ENCODE assay signal across 20 cellular contexts in the genomic region with DNA sequence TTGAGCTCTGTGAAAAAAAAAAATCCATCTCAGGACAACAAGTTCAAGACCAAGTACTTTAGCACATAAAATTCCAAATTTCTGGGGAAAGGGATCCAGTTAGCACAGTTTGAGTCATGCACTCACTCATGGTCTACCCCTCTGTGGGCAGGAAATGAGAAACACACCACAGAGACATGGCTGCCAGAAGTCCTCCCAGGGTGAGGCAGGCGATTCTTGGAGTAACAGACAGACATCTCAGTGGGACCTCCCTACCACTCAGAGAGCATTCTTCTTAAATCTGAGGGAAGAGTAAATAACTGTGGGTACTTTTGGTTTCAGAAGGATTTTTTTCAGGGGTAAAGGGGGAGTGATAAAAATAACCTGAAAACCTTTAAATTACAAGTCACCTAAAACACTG. TPM values are rescaled to one million over a fixed set of nuclear protein-coding genes. Genes with fewer than 3 reads are reported as not detected.
DNase-seq lines count a peak whose midpoint lies in the region; ATAC-seq, FAIRE-seq and TF ChIP-seq lines count a peak whose summit lies in the region.
"Had no signal": no experiment of that assay in that cellular context is flagged by ENCODE, and none has a peak within 500 bp of the region (broad histone marks: within the 10 kb centered on the region; RNA-seq: fewer than 3 reads in every experiment).

No MANE protein-coding gene starts in this region.

- RAD21 ChIA-PET in GM12878 (lab: Charles Lee; ENCODE audit: unreplicated experiment) = no interaction called here

- H3K4me2 ChIP-seq in GM12878 (ENCODE audit: control insufficient read depth, insufficient read depth) = no peak overlapping the region

- H3K9ac ChIP-seq in GM12878 (ENCODE audit: control insufficient read depth, insufficient read depth, low read length) = no peak overlapping the region

- no peak overlapping the region for H2AFZ ChIP-seq in GM12878 (ENCODE audit: control insufficient read depth, low read depth, low read length)

- no peaks in the 10 kb centered on the region for H3K36me3 ChIP-seq in GM12878 (ENCODE audit: control insufficient read depth in 2 of 2, insufficient read depth in 2 of 2, low read length in 1 of 2)
- H3K36me3 ChIP-seq: BE2C, heart left ventricle, thyroid gland had no signal

- no peaks in the 10 kb centered on the region for H3K27me3 ChIP-seq in GM12878 (replicated peaks in 1 of 2; ENCODE audit: control insufficient read depth in 2 of 2, insufficient read depth in 2 of 2, low read length in 1 of 2)
- H3K27me3 ChIP-seq: BE2C had no signal

- H3K4me3 ChIP-seq in GM12878 (no peak overlapping the region), lower leg skin (ENCODE audit: low read depth, poor library complexity, severe bottlenecking) (no peak overlapping the region)
- H3K4me3 ChIP-seq: heart left ventricle, thyroid gland had no signal

- FAIRE-seq in GM12878 (lab: Jason Lieb, UNC) = no peak

- TF ChIP-seq EP300 in GM12878 (IDR thresholded peaks at IDR 0.05; ENCODE audit: borderline replicate concordance in 1 of 2, control insufficient read depth in 1 of 2, low read depth in 2 of 2, low read length in 2 of 2) = no peak

- TF ChIP-seq RAD21 in GM12878 (IDR thresholded peaks at IDR 0.05; ENCODE audit: insufficient read depth, low read depth, low read length) = no peak

- intact Hi-C loops in GM12878 (cut with micrococcal nuclease; ENCODE audit: unreplicated experiment) (no loop called here), lower leg skin (cut with DNase I; ENCODE audit: low total_unique reads) (no loop called here)

- TF ChIP-seq POLR2A in GM12878 (IDR thresholded peaks at IDR 0.05; ENCODE audit: low read depth, low read length) = no peak
- TF ChIP-seq POLR2A in lower leg skin (IDR thresholded peaks at IDR 0.05) = no peak

- WGBS in GM12878 (ENCODE audit: insufficient coverage, insufficient replicate concordance, low lambda C conversion rate, missing lambda C conversion rate) = 0% methylated on average over 1 of the region's 1 CpG
- WGBS in lower leg skin, 2 donors = 42 to 46% methylated on average over 1 of the region's 1 CpG

- H3K79me2 ChIP-seq in GM12878 (ENCODE audit: control insufficient read depth, insufficient read depth, low read length) = no peaks in the 10 kb centered on the region

- DNase-seq in Daoy (ENCODE audit: low read depth) (peak; percentile 72), Kasumi-1 (lab: John Stamatoyannopoulos, UW) (peak; percentile 38 to 50), GM12878 (ENCODE audit: low read depth, low spot score) (no peak), myocyte (ENCODE audit: low read depth) (peak; percentile 45), NOMO-1 treated with DMSO at 0.1 percent for 48 hours (lab: John Stamatoyannopoulos, UW; ENCODE audit: unreplicated experiment) (no peak), KBM-7 (no peak), lower leg skin (ENCODE audit: low spot score in 2 of 2) (no peak)
- DNase-seq: activated CD8-positive, alpha-beta memory T cell treated with anti-CD3 and anti-CD28 coated beads for 24 hours; activated effector memory CD4-positive, alpha-beta T cell treated with Interleukin-2 at 50 U/mL for 16 hours; BE2C; DMS153; heart left ventricle; NCI-H1930; SHP77; T1000; thyroid gland had no signal

- in situ Hi-C loops in GM12878 (cut with MboI) (no loop called here), KBM-7 (cut with MboI; ENCODE audit: low pct_unique_long_range_greater_than_20kb, low sequenced_read_pairs) (no loop called here)

- H4K20me1 ChIP-seq in GM12878 (ENCODE audit: control insufficient read depth, insufficient read depth) = no peaks in the 10 kb centered on the region

- no peaks in the 10 kb centered on the region for H3K9me3 ChIP-seq in GM12878 (replicated peaks; ENCODE audit: control insufficient read depth, insufficient read depth, low read length)
- H3K9me3 ChIP-seq: BE2C, heart left ventricle, thyroid gland had no signal

- CTCF ChIA-PET in GM12878 (lab: Yijun Ruan, JAX) = no interaction called here

- TF ChIP-seq CTCF in GM12878 (IDR thresholded peaks at IDR 0.05 in 2 of 3, conservative IDR thresholded peaks at IDR 0.05 in 1 of 3; ENCODE audit: control insufficient read depth in 2 of 3, extremely low read depth in 1 of 3, insufficient read depth in 1 of 3, low read depth in 3 of 3, low read length in 3 of 3) (no peak), lower leg skin (IDR thresholded peaks at IDR 0.05) (no peak)

- H3K4me1 ChIP-seq in GM12878 (ENCODE audit: control insufficient read depth, insufficient read depth, low read length) = no peaks in the 10 kb centered on the region
- H3K4me1 ChIP-seq: BE2C, heart left ventricle, thyroid gland had no signal

- H3K27ac ChIP-seq in GM12878 (ENCODE audit: control insufficient read depth, insufficient read depth) = no peak overlapping the region
- H3K27ac ChIP-seq: heart left ventricle, thyroid gland had no signal

- no TSS peak for BruUV-seq in GM12878 (replicated peaks; lab: Mats Ljungman, UMichigan)

- SMC1A ChIA-PET in GM12878 (lab: Charles Lee; ENCODE audit: uncharacterized antibody, unreplicated experiment) = interaction anchor here (1.0 to 1.2 kb wide), 2 partner anchors 24 to 215 kb away, joined by 3 read pairs; no protein-coding TSS in a partner anchor

- POLR2A ChIA-PET in GM12878 (lab: Charles Lee) = interaction anchor here (0.6 kb wide), 1 partner anchor 418 kb away, joined by 3 read pairs; no protein-coding TSS in a partner anchor

- ATAC-seq in GM12878 (0 out of 3 replicates have a peak, but pooled peaks have one; percentile 27), HG02588 (IDR thresholded peaks at IDR 0.05; ENCODE audit: unreplicated experiment) (no peak)

TF ChIP-seq in GM12878, 131 proteins besides CTCF, POLR2A, EP300 and RAD21 (continues in another document):
- TF ChIP-seq NRF1 (conservative IDR thresholded peaks at IDR 0.05; ENCODE audit: low read depth, low read length) (no peak), IRF4 (IDR thresholded peaks at IDR 0.05; ENCODE audit: low read depth, low read length) (no peak)

RNA-seq across cellular contexts. Expression of a gene that starts 14.1 kb away (rescaled TPM):
- 16.7 and 21.4 TPM in 2 replicates for total RNA-seq in Daoy (2014; rRNA removed; shearing (Covaris generic))
- not detected in 2 replicates for total RNA-seq in GM12878 (2013; cell fraction: nucleolus; rRNA removed)
- total RNA-seq in GM12878 (2014; rRNA removed) (not detected in 2 replicates), GM12878 (2014; rRNA removed; fragmentation: Illumina TruSeq; extraction: Trizol) (not detected in 2 replicates), GM12878 (2021) (not detected in 2 replicates), myocyte (0.78 and 3.6 TPM in 2 replicates), lower leg skin (1 to 10 TPM in 2 of 4 donors, under 1 TPM in 2; 0.89 to 1.6 (median 1.3) TPM)
- polyA plus RNA-seq in GM12878 (2011; ENCODE audit: low read depth) = not detected
- polyA plus RNA-seq in GM12878 (2011; rRNA removed) (not detected in 2 replicates), GM12878 (2014; fragmentation: Illumina TruSeq; extraction: Trizol) (not detected in 2 replicates), GM12878 (2014; fragmentation: Nextera tagmentation; extraction: Ambion mirVana) (not detected), GM12878 (2014; rRNA removed) (not detected in 2 replicates), GM12878 (2016; fragmentation: Nextera tagmentation; extraction: Ambion mirVana) (not detected)
- polyA plus RNA-seq in GM12878 (2011; cell fraction: cytosol; rRNA removed) = not detected in 2 replicates
- not detected in 2 replicates for polyA plus RNA-seq in GM12878 (2011; cell fraction: nucleus; rRNA removed)
- not detected in 2 replicates for polyA plus RNA-seq in GM12878 (2012)
- polyA minus RNA-seq in GM12878 (2011; rRNA and poly(A)+ RNA removed) = not detected in 2 replicates
- polyA minus RNA-seq in GM12878 (2011; cell fraction: cytosol; rRNA and poly(A)+ RNA removed) = not detected in 2 replicates
- not detected in 2 replicates for polyA minus RNA-seq in GM12878 (2011; cell fraction: nucleus; rRNA and poly(A)+ RNA removed)
- 0.09 TPM for polyA plus RNA-seq in myocyte (2012)

RNA-seq across cellular contexts. Expression of a gene that starts 30.2 kb away (rescaled TPM):
- total RNA-seq in Daoy (2014; rRNA removed; shearing (Covaris generic)) = not detected in 2 replicates
- total RNA-seq in GM12878 (2013; cell fraction: nucleolus; rRNA removed) = not detected in 2 replicates
- total RNA-seq in GM12878 (2014; rRNA removed) = not detected in 2 replicates
- not detected in 2 replicates for total RNA-seq in GM12878 (2014; rRNA removed; fragmentation: Illumina TruSeq; extraction: Trizol)
- not detected in 2 replicates for total RNA-seq in GM12878 (2021)
- not detected for polyA plus RNA-seq in GM12878 (2011; ENCODE audit: low read depth)
- not detected in 2 replicates for polyA plus RNA-seq in GM12878 (2011; rRNA removed)
- polyA plus RNA-seq in GM12878 (2011; cell fraction: cytosol; rRNA removed) = not detected in 2 replicates
- not detected in 2 replicates for polyA plus RNA-seq in GM12878 (2011; cell fraction: nucleus; rRNA removed)
- polyA plus RNA-seq in GM12878 (2012) = not detected in 2 replicates
- polyA plus RNA-seq in GM12878 (2014; fragmentation: Illumina TruSeq; extraction: Trizol) = not detected in 2 replicates
- polyA plus RNA-seq in GM12878 (2014; fragmentation: Nextera tagmentation; extraction: Ambion mirVana) = not detected
- not detected in 2 replicates for polyA plus RNA-seq in GM12878 (2014; rRNA removed)
- polyA plus RNA-seq in GM12878 (2016; fragmentation: Nextera tagmentation; extraction: Ambion mirVana) = not detected
- polyA minus RNA-seq in GM12878 (2011; rRNA and poly(A)+ RNA removed) = not detected in 2 replicates
- polyA minus RNA-seq in GM12878 (2011; cell fraction: cytosol; rRNA and poly(A)+ RNA removed) = not detected in 2 replicates
- not detected in 2 replicates for polyA minus RNA-seq in GM12878 (2011; cell fraction: nucleus; rRNA and poly(A)+ RNA removed)
- not detected in 2 replicates for total RNA-seq in myocyte
- not detected for polyA plus RNA-seq in myocyte (2012)
- not detected for total RNA-seq in lower leg skin
- total RNA-seq: kidney epithelial cell, mucosa of gallbladder, progenitor cell of endocrine pancreas, thyroid gland had no signal
- polyA plus RNA-seq: heart left ventricle had no signal

RNA-seq across cellular contexts. Expression of a gene that starts 46.8 kb away (rescaled TPM):
- 0.06 TPM in 1 of 2 replicates, not detected in the other for total RNA-seq in Daoy (2014; rRNA removed; shearing (Covaris generic))
- total RNA-seq in GM12878 (2013; cell fraction: nucleolus; rRNA removed) = not detected in 2 replicates
- total RNA-seq in GM12878 (2014; rRNA removed) (not detected in 2 replicates), GM12878 (2014; rRNA removed; fragmentation: Illumina TruSeq; extraction: Trizol) (not detected in 2 replicates), GM12878 (2021) (not detected in 2 replicates), myocyte (not detected in 2 replicates), lower leg skin (1 to 10 TPM in 1 of 4 donors, under 1 TPM in 1, not detected in 2; 0.17 to 2.1 TPM)
- not detected for polyA plus RNA-seq in GM12878 (2011; ENCODE audit: low read depth)
- polyA plus RNA-seq in GM12878 (2011; rRNA removed) (not detected in 2 replicates), GM12878 (2014; fragmentation: Illumina TruSeq; extraction: Trizol) (not detected in 2 replicates), GM12878 (2014; fragmentation: Nextera tagmentation; extraction: Ambion mirVana) (not detected), GM12878 (2014; rRNA removed) (not detected in 2 replicates), GM12878 (2016; fragmentation: Nextera tagmentation; extraction: Ambion mirVana) (not detected)
- not detected in 2 replicates for polyA plus RNA-seq in GM12878 (2011; cell fraction: cytosol; rRNA removed)
- polyA plus RNA-seq in GM12878 (2011; cell fraction: nucleus; rRNA removed) = not detected in 2 replicates
- polyA plus RNA-seq in GM12878 (2012) = not detected in 2 replicates
- polyA minus RNA-seq in GM12878 (2011; rRNA and poly(A)+ RNA removed) = not detected in 2 replicates
- not detected in 2 replicates for polyA minus RNA-seq in GM12878 (2011; cell fraction: cytosol; rRNA and poly(A)+ RNA removed)
- not detected in 2 replicates for polyA minus RNA-seq in GM12878 (2011; cell fraction: nucleus; rRNA and poly(A)+ RNA removed)
- not detected for polyA plus RNA-seq in myocyte (2012)
- total RNA-seq: thyroid gland had no signal

Comparison
In these comparisons a context has a peak if more than half of its experiments do, and no peak if none do; other contexts are left out.
1. DNase-seq: peak in Daoy (single experiment), Kasumi-1 (2 of 2) and myocyte (single experiment); none in GM12878 (single experiment), NOMO-1 treated with DMSO at 0.1 percent for 48 hours (single experiment), KBM-7 (single experiment) and lower leg skin (0 of 2).